Comparison of ENCODE assay signal across 17 cellular contexts in genomic region chr1:2540816-2541492, GRCh38. TPM values are rescaled to one million over a fixed set of nuclear protein-coding genes. Genes with fewer than 3 reads are reported as not detected.
DNase-seq lines count a peak whose midpoint lies in the region; TF ChIP-seq lines count a peak whose summit lies in the region.
"Had no signal": no experiment of that assay in that cellular context is flagged by ENCODE, and none has a peak within 500 bp of the region (broad histone marks: within the 10 kb centered on the region; RNA-seq: fewer than 3 reads in every experiment).

No MANE protein-coding gene starts in this region.

- H3K27me3 ChIP-seq in H7 (ENCODE audit: control insufficient read depth, insufficient read depth, low read length), result peaks cover 15% of the 10 kb centered on the region
- H3K27me3 ChIP-seq in iPS-18a (ENCODE audit: control insufficient read depth, insufficient read depth, low read length), result peaks cover 39% of the 10 kb centered on the region

- DNase-seq in H7 (peak; percentile 92), SK-N-MC (ENCODE audit: low read depth, low spot score) (no peak), NCI-H345 treated with DMSO at 0.1 percent for 48 hours (lab: John Stamatoyannopoulos, UW; ENCODE audit: unreplicated experiment) (no peak), HK-2 (ENCODE audit: unreplicated experiment) (no peak), NCI-H128 (lab: John Stamatoyannopoulos, UW; ENCODE audit: unreplicated experiment) (no peak)
- DNase-seq: activated CD8-positive, alpha-beta T cell treated with anti-CD3 and anti-CD28 coated beads for 36 hours; amniotic stem cell; C1 segment of cervical spinal cord; cerebellar nuclear complex; HFFc6; NCI-H1092; posterior cingulate gyrus had no signal

- H3K36me3 ChIP-seq in H7 (replicated peaks; ENCODE audit: control insufficient read depth, insufficient read depth, low read length) (no peaks in the 10 kb centered on the region), SK-N-MC (ENCODE audit: insufficient read depth, low read length) (no peaks in the 10 kb centered on the region), iPS-18a (ENCODE audit: control insufficient read depth, low read depth, low read length) (no peaks in the 10 kb centered on the region)
- H3K36me3 ChIP-seq: Peyer's patch, upper lobe of left lung had no signal

- no peak overlapping the region for H3K9ac ChIP-seq in SK-N-MC (ENCODE audit: insufficient read length)
- no peak overlapping the region for H3K9ac ChIP-seq in iPS-18a (ENCODE audit: low read length)

- H3K27ac ChIP-seq in C4-2B (peak overlapping the region; percentile 63), SK-N-MC (no peak overlapping the region), iPS-18a (ENCODE audit: low read length) (no peak overlapping the region)
- H3K27ac ChIP-seq: Peyer's patch, skin epidermis, upper lobe of left lung had no signal

- no peak for TF ChIP-seq CTCF in C4-2B (conservative IDR thresholded peaks at IDR 0.05)

- no peaks in the 10 kb centered on the region for H3K4me1 ChIP-seq in iPS-18a (ENCODE audit: control insufficient read depth, low read depth, low read length)

- H3K4me3 ChIP-seq in H7 (ENCODE audit: insufficient read depth, low read depth, low read length) (peak overlapping the region; percentile 28), SK-N-MC (peak overlapping the region; percentile 36), iPS-18a (ENCODE audit: low read length) (peak overlapping the region; percentile 17)
- H3K4me3 ChIP-seq: skin epidermis, upper lobe of left lung had no signal

- H3K9me3 ChIP-seq in SK-N-MC (ENCODE audit: low read depth, low read length) (no peaks in the 10 kb centered on the region), iPS-18a (ENCODE audit: control insufficient read depth, low read depth, low read length) (no peaks in the 10 kb centered on the region)
- H3K9me3 ChIP-seq: Peyer's patch, upper lobe of left lung had no signal

RNA-seq across cellular contexts. Expression of gene HES5, which starts 10.9 kb away (rescaled TPM):
- 0.07 and 0.33 TPM in 2 replicates for total RNA-seq in H7 (2014; rRNA removed; shearing (Covaris generic))
- total RNA-seq: activated CD8-positive, alpha-beta T cell treated with anti-CD3 and anti-CD28 coated beads for 36 hours had no signal

RNA-seq across cellular contexts. Expression of gene PANK4, which starts 14.6 kb away (rescaled TPM):
- total RNA-seq in H7 (2014; rRNA removed; shearing (Covaris generic)), result 62.5 and 79.0 TPM in 2 replicates

RNA-seq across cellular contexts. Expression of gene TNFRSF14, which starts 15.2 kb away (rescaled TPM):
- total RNA-seq in H7 (2014; rRNA removed; shearing (Covaris generic)), result 0.07 and 0.55 TPM in 2 replicates

RNA-seq across cellular contexts. Expression of gene PRXL2B, which starts 45.6 kb away (rescaled TPM):
- 62.9 and 83.5 TPM in 2 replicates for total RNA-seq in H7 (2014; rRNA removed; shearing (Covaris generic))
